8 cellular contexts compared by ENCODE assay signal in the genomic region with DNA sequence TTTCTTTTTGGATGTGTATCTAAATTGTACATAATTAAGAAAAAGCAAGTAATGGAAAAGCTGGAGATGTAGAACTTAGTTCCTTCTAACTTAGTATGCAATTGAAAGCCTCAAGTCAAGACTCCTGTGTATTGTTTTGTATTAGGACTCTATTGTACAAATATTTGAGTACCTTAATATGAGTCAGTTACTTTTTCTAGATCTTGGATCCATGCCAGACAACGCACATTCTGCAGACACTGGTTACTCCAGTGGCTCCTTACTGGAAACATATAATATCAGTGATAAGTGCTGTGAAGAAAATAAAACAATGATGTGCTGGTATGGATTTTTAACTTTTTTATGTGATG. TPM values are rescaled to one million over a fixed set of nuclear protein-coding genes. Genes with fewer than 3 reads are reported as not detected.
DNase-seq lines count a peak whose midpoint lies in the region; ATAC-seq and TF ChIP-seq lines count a peak whose summit lies in the region.

No MANE protein-coding gene starts in this region.

- TF ChIP-seq CTCF in heart left ventricle (IDR thresholded peaks at IDR 0.05): no peak
- TF ChIP-seq CTCF in ascending aorta (IDR thresholded peaks at IDR 0.05): no peak
- no peak for TF ChIP-seq CTCF in kidney epithelial cell (IDR thresholded peaks at IDR 0.05; ENCODE audit: insufficient read depth, low read length, poor library complexity, severe bottlenecking)

- peaks cover 0 to 49% (median 15%) of the 10 kb centered on the region in 12 donors for H3K4me1 ChIP-seq in heart left ventricle
- peaks cover 0 to 14% of the 10 kb centered on the region in 2 donors for H3K4me1 ChIP-seq in ascending aorta

- intact Hi-C loops in heart left ventricle (cut with DNase I) (loop anchor here in 5 of 10 donors (2.0 to 10.0 kb wide), 7 partner anchors 71 to 409 kb away; a partner anchor contains a TSS), Right ventricle myocardium superior (cut with DNase I) (loop anchor here (5.0 kb wide), 1 partner anchor 81 kb away; no protein-coding TSS in a partner anchor), ascending aorta (cut with DNase I) (loop anchor here (2.0 to 5.0 kb wide), 2 partner anchors 410 to 514 kb away; a partner anchor contains a TSS)

- H3K27me3 ChIP-seq in heart left ventricle (no peaks in the 10 kb centered on the region), ascending aorta (no peaks in the 10 kb centered on the region), kidney epithelial cell (ENCODE audit: control insufficient read depth, insufficient read depth, low read length) (no peaks in the 10 kb centered on the region)

- H3K27ac ChIP-seq in heart left ventricle: peak overlapping the region; percentile 89 to 99 (median 98)
- H3K27ac ChIP-seq in ascending aorta: peak overlapping the region; percentile 97 to 98
- H3K27ac ChIP-seq in temporal lobe (ENCODE audit: low read depth, low read length): peak overlapping the region; percentile 87

- H3K9me3 ChIP-seq in heart left ventricle (no peaks in the 10 kb centered on the region), ascending aorta (no peaks in the 10 kb centered on the region)

- DNase-seq in heart left ventricle (no peak), Right ventricle myocardium superior (no peak), NCI-H69 (lab: John Stamatoyannopoulos, UW) (peak; percentile 75), ascending aorta (ENCODE audit: low spot score in 2 of 2) (no peak), kidney epithelial cell (ENCODE audit: low read depth) (peak; percentile 56)
- no peak for DNase-seq in stimulated activated CD4-positive, alpha-beta T cell treated with anti-CD3 and anti-CD28 coated beads, Interleukin-2, amount 100 ng/mL, for 48 hours

- H3K4me3 ChIP-seq in heart left ventricle (peak overlapping the region; percentile 67 to 96 (median 93)), ascending aorta (peak overlapping the region; percentile 83 to 89), kidney epithelial cell (ENCODE audit: low read depth, low read length) (peak overlapping the region; percentile 97)

- H3K36me3 ChIP-seq in heart left ventricle: no peaks in the 10 kb centered on the region
- H3K36me3 ChIP-seq in ascending aorta: no peaks in the 10 kb centered on the region
- no peaks in the 10 kb centered on the region for H3K36me3 ChIP-seq in kidney epithelial cell (ENCODE audit: control insufficient read depth, insufficient read depth, low read length)

- peak in 1 of 4 donors; percentile 15 for ATAC-seq in heart left ventricle
- no peak for ATAC-seq in Right ventricle myocardium superior (ENCODE audit: poor library complexity)
- no peak for ATAC-seq in GM18517 (IDR thresholded peaks at IDR 0.05; ENCODE audit: unreplicated experiment)

- TF ChIP-seq POLR2A in heart left ventricle (IDR thresholded peaks at IDR 0.05): no peak

- 0% methylated on average over 1 of the region's 1 CpG for WGBS in heart left ventricle, 4 donors

RNA-seq across cellular contexts. Expression of a gene that starts 1.5 kb away (rescaled TPM):
- total RNA-seq in heart left ventricle: 10 to 100 TPM in 4 of 9 donors, 1 to 10 TPM in 5; 4.0 to 18.2 (median 9.2) TPM
- 10 to 100 TPM in 1 of 2 donors, 1 to 10 TPM in 1; 3.1 to 10.2 TPM for polyA plus RNA-seq in heart left ventricle
- 9.6 TPM for total RNA-seq in Right ventricle myocardium superior
- total RNA-seq in ascending aorta: 9.9 TPM
- total RNA-seq in kidney epithelial cell: 46.6 and 47.0 TPM in 2 replicates
- 95.1 TPM for total RNA-seq in temporal lobe

Comparison
In these comparisons a context has a peak if more than half of its experiments do, and no peak if none do; other contexts are left out.
1. DNase-seq: peak in NCI-H69 (single experiment) and kidney epithelial cell (single experiment); none in heart left ventricle (0 of 5), Right ventricle myocardium superior (single experiment), ascending aorta (0 of 2) and stimulated activated CD4-positive, alpha-beta T cell treated with anti-CD3 and anti-CD28 coated beads, Interleukin-2, amount 100 ng/mL, for 48 hours (0 of 2).
2. Peak in every context shown above with its lines, with median percentiles within 50 percentile points of each other: H3K27ac ChIP-seq and H3K4me3 ChIP-seq.